In the genomic region with DNA sequence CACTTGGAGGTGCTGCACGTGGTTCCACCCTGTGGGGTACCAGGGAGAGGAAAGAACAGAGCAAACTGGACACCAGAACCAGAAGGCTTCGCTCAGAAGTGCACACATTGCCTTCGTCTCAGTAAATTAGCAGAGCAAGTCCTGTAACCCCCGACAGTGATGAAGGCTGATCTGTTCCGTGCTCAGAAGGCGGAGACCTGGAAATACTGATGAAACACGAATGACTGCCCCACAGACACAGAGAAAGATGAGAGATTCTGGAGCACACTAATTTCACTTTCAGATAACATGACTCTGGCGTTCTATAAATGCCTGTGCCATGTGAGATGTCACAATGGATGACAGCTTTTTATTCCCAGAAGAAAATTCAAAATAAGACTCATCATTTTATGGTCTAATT, we compare ENCODE assay signal across 17 cellular contexts. TPM values are rescaled to one million over a fixed set of nuclear protein-coding genes. Genes with fewer than 3 reads are reported as not detected.
"Had no signal": no experiment of that assay in that cellular context is flagged by ENCODE, and none has a peak within 500 bp of the region (broad histone marks: within the 10 kb centered on the region; RNA-seq: fewer than 3 reads in every experiment).

No MANE protein-coding gene starts in this region.

- H3K9me3 ChIP-seq: ascending aorta, breast epithelium, vagina had no signal

- H3K4me3 Mint-ChIP-seq: activated CD4-positive, alpha-beta T cell treated with anti-CD3 and anti-CD28 coated beads, Interleukin-2, amount 10 ng/mL, durations not matched to agents 7 days and 5 days; nephron; T-cell had no signal

- H3K36me3 Mint-ChIP-seq: T-cell had no signal

- H3K27ac Mint-ChIP-seq: activated CD4-positive, alpha-beta T cell treated with anti-CD3 and anti-CD28 coated beads, Interleukin-2, amount 10 ng/mL, durations not matched to agents 7 days and 5 days; nephron; progenitor cell of endocrine pancreas; T-cell had no signal

- H3K36me3 ChIP-seq: ascending aorta, breast epithelium, right atrium auricular region, tibial nerve, vagina had no signal

- H3K27ac ChIP-seq: ascending aorta, breast epithelium, right atrium auricular region, SK-N-MC, tibial nerve, vagina had no signal

- H3K27me3 ChIP-seq: ascending aorta, breast epithelium, right atrium auricular region, tibial nerve, vagina had no signal

- H3K9me3 Mint-ChIP-seq: activated CD4-positive, alpha-beta T cell treated with anti-CD3 and anti-CD28 coated beads, Interleukin-2, amount 10 ng/mL, durations not matched to agents 7 days and 5 days had no signal

- H3K27me3 Mint-ChIP-seq: progenitor cell of endocrine pancreas, T-cell had no signal

- ATAC-seq: T-cell had no signal

- H3K4me1 ChIP-seq: ascending aorta, breast epithelium, right atrium auricular region, tibial nerve, vagina had no signal

- H3K4me3 ChIP-seq: ascending aorta, breast epithelium, right atrium auricular region, SK-N-MC, tibial nerve, vagina had no signal

- DNase-seq: activated CD4-positive, alpha-beta T cell treated with anti-CD3 and anti-CD28 coated beads, Interleukin-2, amount 10 ng/mL, durations not matched to agents 7 days and 5 days; activated gamma-delta T cell; cerebellar nuclear complex; effector memory CD4-positive, alpha-beta T cell; foreskin melanocyte; T-cell; T1000 had no signal

RNA-seq across cellular contexts. Expression of a gene that starts 44.2 kb away (rescaled TPM):
- total RNA-seq: ascending aorta, kidney epithelial cell, mesenteric fat pad, progenitor cell of endocrine pancreas, tibial nerve had no signal
